ENCODE assay signal across 17 cellular contexts in the genomic region with DNA sequence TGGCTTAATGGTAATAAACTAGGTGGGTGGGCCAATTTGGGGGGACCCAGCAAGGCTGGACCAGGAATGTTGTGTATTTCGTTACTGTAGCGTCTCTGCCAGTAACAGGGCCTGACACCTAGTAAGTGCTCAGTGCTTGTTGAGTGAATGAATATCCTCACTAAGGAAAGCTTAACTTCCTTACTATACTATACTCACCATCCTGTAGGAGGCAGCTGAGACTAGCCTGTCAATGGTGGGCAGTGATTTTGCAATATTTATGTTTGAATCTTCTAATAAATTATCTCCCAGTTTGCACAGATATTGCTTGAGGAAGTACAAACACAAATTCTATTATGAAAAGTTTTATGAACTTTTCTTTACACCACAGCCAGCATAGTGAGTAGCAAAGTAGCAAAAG.
"Had no signal": no experiment of that assay in that cellular context is flagged by ENCODE, and none has a peak within 500 bp of the region (broad histone marks: within the 10 kb centered on the region; RNA-seq: fewer than 3 reads in every experiment).

No MANE protein-coding gene starts in this region.

- H3K4me1 ChIP-seq: tibial nerve had no signal

- H3K36me3 Mint-ChIP-seq: activated naive CD4-positive, alpha-beta T cell treated with anti-CD3 and anti-CD28 coated beads, Interleukin-2, amount 10 ng/mL, durations not matched to agents 7 days and 5 days; naive thymus-derived CD8-positive, alpha-beta T cell; stimulated activated naive B cell treated with anti-CD40 and anti-IgM and Interleukin-4, amounts not matched to agents 10 μg/mL and 1 μg/mL and 100 μg/mL, for 72 hours had no signal

- H3K9me3 ChIP-seq: mucosa of descending colon, neutrophil, tibial nerve had no signal

- H3K27me3 ChIP-seq: neutrophil, tibial nerve had no signal

- H3K27ac Mint-ChIP-seq: activated CD4-positive, alpha-beta T cell treated with anti-CD3 and anti-CD28 coated beads, Interleukin-2, amount 10 ng/mL, durations not matched to agents 7 days and 5 days; activated naive CD4-positive, alpha-beta T cell treated with anti-CD3 and anti-CD28 coated beads, Interleukin-2, amount 10 ng/mL, durations not matched to agents 7 days and 5 days; activated T-helper 2 cell treated with anti-CD3 and anti-CD28 coated beads, Interferon-gamma antibody, Interleukin-2, Interleukin-4, amounts not matched to agents 10 μg/mL and 5 μg/mL and 100 μg/mL, durations not matched to agents 14 hours and 24 hours and 36 hours; naive thymus-derived CD8-positive, alpha-beta T cell; stimulated activated naive B cell treated with anti-CD40 and anti-IgM and Interleukin-4, amounts not matched to agents 10 μg/mL and 1 μg/mL and 100 μg/mL, for 72 hours had no signal

- ATAC-seq: left lobe of liver; mucosa of descending colon; naive thymus-derived CD8-positive, alpha-beta T cell; sciatic nerve; stimulated activated naive B cell treated with anti-CD40 and anti-IgM and Interleukin-4, amounts not matched to agents 10 μg/mL and 1 μg/mL and 100 μg/mL, for 72 hours had no signal

- H3K9me3 Mint-ChIP-seq: activated CD4-positive, alpha-beta T cell treated with anti-CD3 and anti-CD28 coated beads, Interleukin-2, amount 10 ng/mL, durations not matched to agents 7 days and 5 days had no signal

- H3K4me1 Mint-ChIP-seq: activated CD4-positive, alpha-beta T cell treated with anti-CD3 and anti-CD28 coated beads, Interleukin-2, amount 10 ng/mL, durations not matched to agents 7 days and 5 days; activated naive CD4-positive, alpha-beta T cell treated with anti-CD3 and anti-CD28 coated beads, Interleukin-2, amount 10 ng/mL, durations not matched to agents 7 days and 5 days; naive thymus-derived CD8-positive, alpha-beta T cell; stimulated activated naive B cell treated with anti-CD40 and anti-IgM and Interleukin-4, amounts not matched to agents 10 μg/mL and 1 μg/mL and 100 μg/mL, for 72 hours had no signal

- DNase-seq: activated CD4-positive, alpha-beta T cell treated with anti-CD3 and anti-CD28 coated beads, Interleukin-2, amount 10 ng/mL, durations not matched to agents 7 days and 5 days; activated CD4-positive, CD25-positive, alpha-beta regulatory T cell; activated CD8-positive, alpha-beta memory T cell treated with anti-CD3 and anti-CD28 coated beads for 24 hours; activated naive CD4-positive, alpha-beta T cell treated with anti-CD3 and anti-CD28 coated beads, Interleukin-2, amount 10 ng/mL, durations not matched to agents 7 days and 5 days; central memory CD4-positive, alpha-beta T cell; effector memory CD4-positive, alpha-beta T cell; mammary epithelial cell; mucosa of descending colon; naive thymus-derived CD8-positive, alpha-beta T cell; stimulated activated CD4-positive, alpha-beta T cell treated with anti-CD3 and anti-CD28 coated beads, Interleukin-2, amount 100 ng/mL, for 24 hours; stimulated activated naive B cell treated with anti-CD40 and anti-IgM and Interleukin-4, amounts not matched to agents 10 μg/mL and 1 μg/mL and 100 μg/mL, for 72 hours had no signal

- H3K4me3 Mint-ChIP-seq: activated CD4-positive, alpha-beta T cell treated with anti-CD3 and anti-CD28 coated beads, Interleukin-2, amount 10 ng/mL, durations not matched to agents 7 days and 5 days; activated naive CD4-positive, alpha-beta T cell treated with anti-CD3 and anti-CD28 coated beads, Interleukin-2, amount 10 ng/mL, durations not matched to agents 7 days and 5 days; naive thymus-derived CD8-positive, alpha-beta T cell; stimulated activated naive B cell treated with anti-CD40 and anti-IgM and Interleukin-4, amounts not matched to agents 10 μg/mL and 1 μg/mL and 100 μg/mL, for 72 hours had no signal

- H3K27ac ChIP-seq: epithelial cell of prostate, neutrophil, tibial nerve had no signal

- H3K27me3 Mint-ChIP-seq: activated CD4-positive, alpha-beta T cell treated with anti-CD3 and anti-CD28 coated beads, Interleukin-2, amount 10 ng/mL, durations not matched to agents 7 days and 5 days; activated naive CD4-positive, alpha-beta T cell treated with anti-CD3 and anti-CD28 coated beads, Interleukin-2, amount 10 ng/mL, durations not matched to agents 7 days and 5 days; naive thymus-derived CD8-positive, alpha-beta T cell; stimulated activated naive B cell treated with anti-CD40 and anti-IgM and Interleukin-4, amounts not matched to agents 10 μg/mL and 1 μg/mL and 100 μg/mL, for 72 hours had no signal

- H3K4me3 ChIP-seq: mucosa of descending colon, tibial nerve had no signal
